ENCODE assay signal across 12 cellular contexts in genomic region chr7:44257213-44257612, GRCh38. TPM values are rescaled to one million over a fixed set of nuclear protein-coding genes. Genes with fewer than 3 reads are reported as not detected.
DNase-seq lines count a peak whose midpoint lies in the region; ATAC-seq, FAIRE-seq and TF ChIP-seq lines count a peak whose summit lies in the region.
"Had no signal": no experiment of that assay in that cellular context is flagged by ENCODE, and none has a peak within 500 bp of the region (broad histone marks: within the 10 kb centered on the region; RNA-seq: fewer than 3 reads in every experiment).

No MANE protein-coding gene starts in this region.

- no peaks in the 10 kb centered on the region for H4K20me1 ChIP-seq in SK-N-SH (ENCODE audit: insufficient read depth)

- intact Hi-C loops in spleen (cut with DNase I; ENCODE audit: low total_unique reads): no loop called here

- POLR2A ChIA-PET in SK-N-SH (lab: Yijun Ruan, JAX): no interaction called here
- POLR2A ChIA-PET in activated CD4-positive, alpha-beta memory T cell treated with anti-CD3 and anti-CD28 coated beads, Interleukin-2, amount 10 ng/mL, durations not matched to agents 7 days and 5 days (lab: Charles Lee): interaction anchor here (0.8 to 3.7 kb wide), 4 partner anchors 134 to 316 kb away, joined by 3 to 20 read pairs (median 6); partner anchors contain the start of genes DDX56, NUDCD3 and POLD2

- peak overlapping the region; percentile 21; the same call in 1 of the 2 replicates for H2AFZ ChIP-seq in SK-N-SH (ENCODE audit: low read depth)

- H3K36me3 ChIP-seq in SK-N-SH (replicated peaks in 1 of 2; ENCODE audit: control insufficient read depth in 1 of 2, insufficient read depth in 2 of 2, low read length in 1 of 2) (no peaks in the 10 kb centered on the region), gastroesophageal sphincter (no peaks in the 10 kb centered on the region), spleen (no peaks in the 10 kb centered on the region)
- H3K36me3 ChIP-seq: pancreas had no signal

- H3K9me3 ChIP-seq in SK-N-SH: no peaks in the 10 kb centered on the region
- no peaks in the 10 kb centered on the region for H3K9me3 ChIP-seq in gastroesophageal sphincter
- no peaks in the 10 kb centered on the region for H3K9me3 ChIP-seq in spleen
- H3K9me3 ChIP-seq: pancreas had no signal

- H3K9me2 ChIP-seq in SK-N-SH: no peaks in the 10 kb centered on the region

- H3K27ac ChIP-seq in SK-N-SH (ENCODE audit: low read depth in 2 of 2, low read length in 1 of 2): peak overlapping the region; percentile 1 to 41; a peak in 3 of 4 replicates
- H3K27ac ChIP-seq in gastroesophageal sphincter: peak overlapping the region in 3 of 4 donors; percentile 76 to 81 (median 80)
- peak overlapping the region; percentile 53 to 87 (median 78) for H3K27ac ChIP-seq in spleen
- H3K27ac ChIP-seq: 22Rv1 had no signal

- FAIRE-seq in D721Med (lab: Jason Lieb, UNC): no peak
- FAIRE-seq: pancreas had no signal

- no peak overlapping the region for H3K4me3 ChIP-seq in SK-N-SH (ENCODE audit: low read depth in 2 of 2, low read length in 1 of 2)
- H3K4me3 ChIP-seq in gastroesophageal sphincter: no peak overlapping the region
- H3K4me3 ChIP-seq in spleen: no peak overlapping the region
- H3K4me3 ChIP-seq: pancreas had no signal

- H3K27ac Mint-ChIP-seq in activated CD4-positive, alpha-beta memory T cell treated with anti-CD3 and anti-CD28 coated beads, Interleukin-2, amount 10 ng/mL, durations not matched to agents 7 days and 5 days: peak overlapping the region; percentile 93

- WGBS in SK-N-SH (ENCODE audit: low lambda C conversion rate): 95% methylated on average over 6 of the region's 6 CpGs
- 100% methylated on average over 2 of the region's 6 CpGs for WGBS in gastroesophageal sphincter (ENCODE audit: low coverage in 1 of 2), 2 donors
- 89 to 98% (median 94%) methylated on average over 3 to 6 of the region's 6 CpGs for WGBS in spleen, 5 donors

- peaks cover 10% of the 10 kb centered on the region for H3F3A ChIP-seq in SK-N-SH (replicated peaks; ENCODE audit: insufficient read depth)

- peaks cover 4% of the 10 kb centered on the region for H3K9me3 Mint-ChIP-seq in activated CD4-positive, alpha-beta memory T cell treated with anti-CD3 and anti-CD28 coated beads, Interleukin-2, amount 10 ng/mL, durations not matched to agents 7 days and 5 days

- H3K4me2 ChIP-seq in SK-N-SH: peak overlapping the region; percentile 48; the same call in 1 of the 2 replicates

- H3K27me3 ChIP-seq in SK-N-SH (ENCODE audit: insufficient read depth): no peaks in the 10 kb centered on the region
- no peaks in the 10 kb centered on the region for H3K27me3 ChIP-seq in gastroesophageal sphincter
- H3K27me3 ChIP-seq in spleen (replicated peaks in 1 of 7): no peaks in the 10 kb centered on the region
- H3K27me3 ChIP-seq: pancreas had no signal

- TF ChIP-seq POLR2A in gastroesophageal sphincter (IDR thresholded peaks at IDR 0.05): no peak
- no peak for TF ChIP-seq POLR2A in spleen (IDR thresholded peaks at IDR 0.05)

- TF ChIP-seq CTCF in SK-N-SH (IDR thresholded peaks at IDR 0.05) (no peak), gastroesophageal sphincter (IDR thresholded peaks at IDR 0.05) (no peak), spleen (IDR thresholded peaks at IDR 0.05 in 8 of 11, conservative IDR thresholded peaks at IDR 0.05 in 3 of 11) (no peak), D721Med (IDR thresholded peaks at IDR 0.05; ENCODE audit: insufficient read depth, missing control alignments) (no peak)

- no peaks in the 10 kb centered on the region for H3K79me2 ChIP-seq in SK-N-SH (ENCODE audit: insufficient read depth)

- no peaks in the 10 kb centered on the region for H3K27me3 Mint-ChIP-seq in activated CD4-positive, alpha-beta memory T cell treated with anti-CD3 and anti-CD28 coated beads, Interleukin-2, amount 10 ng/mL, durations not matched to agents 7 days and 5 days

- peaks cover 25 to 37% of the 10 kb centered on the region in 2 experiments; a peak in 3 of 4 replicates for H3K4me1 ChIP-seq in SK-N-SH (ENCODE audit: control insufficient read depth in 1 of 2, insufficient read depth in 2 of 2, low read depth in 1 of 2, low read length in 1 of 2)
- peaks cover 10 to 50% (median 32%) of the 10 kb centered on the region in 3 donors for H3K4me1 ChIP-seq in gastroesophageal sphincter
- H3K4me1 ChIP-seq in spleen: peaks cover 23 to 49% (median 29%) of the 10 kb centered on the region in 6 donors

- TF ChIP-seq RAD21 in SK-N-SH (IDR thresholded peaks at IDR 0.05; ENCODE audit: low read length): no peak

- TF ChIP-seq EP300 in SK-N-SH (IDR thresholded peaks at IDR 0.05; ENCODE audit: borderline replicate concordance in 1 of 2, low read depth in 1 of 2, low read length in 1 of 2): no peak
- TF ChIP-seq EP300 in gastroesophageal sphincter (IDR thresholded peaks at IDR 0.05): no peak

- H3K36me3 Mint-ChIP-seq in activated CD4-positive, alpha-beta memory T cell treated with anti-CD3 and anti-CD28 coated beads, Interleukin-2, amount 10 ng/mL, durations not matched to agents 7 days and 5 days (ENCODE audit: low read depth): no peaks in the 10 kb centered on the region

- CTCF ChIA-PET in SK-N-SH (lab: Yijun Ruan, JAX): interaction anchor here (1.1 to 10.0 kb wide), 4 partner anchors 15 to 50 kb away, joined by 3 to 101 read pairs (median 4); no protein-coding TSS in a partner anchor
- CTCF ChIA-PET in activated CD4-positive, alpha-beta memory T cell treated with anti-CD3 and anti-CD28 coated beads, Interleukin-2, amount 10 ng/mL, durations not matched to agents 7 days and 5 days (lab: Charles Lee): interaction anchor here (0.7 to 1.9 kb wide), 6 partner anchors 16 to 308 kb away, joined by 3 to 13 read pairs (median 4); partner anchors contain the start of genes NUDCD3 and YKT6

- peak overlapping the region; percentile 17; the same call in 1 of the 2 replicates for H3K9ac ChIP-seq in SK-N-SH

- peaks cover 29% of the 10 kb centered on the region for H3K4me1 Mint-ChIP-seq in activated CD4-positive, alpha-beta memory T cell treated with anti-CD3 and anti-CD28 coated beads, Interleukin-2, amount 10 ng/mL, durations not matched to agents 7 days and 5 days

- no peak overlapping the region for H3K4me3 Mint-ChIP-seq in activated CD4-positive, alpha-beta memory T cell treated with anti-CD3 and anti-CD28 coated beads, Interleukin-2, amount 10 ng/mL, durations not matched to agents 7 days and 5 days

- no peak for ATAC-seq in SK-N-SH treated with all-trans-retinoic acid at 6 μM for 48 hours
- ATAC-seq in gastroesophageal sphincter: no peak
- ATAC-seq in GM19035 (IDR thresholded peaks at IDR 0.05; ENCODE audit: unreplicated experiment): no peak

- DNase-seq in SK-N-SH: no peak
- no peak for DNase-seq in activated CD4-positive, alpha-beta memory T cell treated with anti-CD3 and anti-CD28 coated beads, Interleukin-2, amount 10 ng/mL, durations not matched to agents 7 days and 5 days
- DNase-seq in spleen: no peak
- no peak for DNase-seq in effector CD4-positive, alpha-beta T cell
- DNase-seq in D721Med (ENCODE audit: insufficient read length, low spot score): no peak
- DNase-seq: cerebellar nuclear complex, NCI-H1694 had no signal

TF ChIP-seq in SK-N-SH, 30 proteins besides CTCF, POLR2A, EP300 and RAD21 (continues in another document):
- TF ChIP-seq CHD2 (IDR thresholded peaks at IDR 0.05; ENCODE audit: low read length, partially characterized antibody) (no peak), FOXJ3 (CRISPR knock-in tag; IDR thresholded peaks at IDR 0.05) (no peak), IRF3 (IDR thresholded peaks at IDR 0.05; ENCODE audit: low read depth, low read length) (no peak), MAX (IDR thresholded peaks at IDR 0.05; ENCODE audit: low read depth) (no peak), TEAD4 (IDR thresholded peaks at IDR 0.05; ENCODE audit: borderline replicate concordance, insufficient read depth) (no peak), GABPA (IDR thresholded peaks at IDR 0.05; ENCODE audit: low read depth) (no peak)

TF ChIP-seq in SK-N-SH treated with all-trans-retinoic acid at 6 μM for 48 hours, 23 proteins besides CTCF, POLR2A, EP300 and RAD21 (continues in another document):
- no peak for TF ChIP-seq ZNF8 (CRISPR knock-in tag; IDR thresholded peaks at IDR 0.05)
- TF ChIP-seq CREB5 (CRISPR knock-in tag; IDR thresholded peaks at IDR 0.05; ENCODE audit: low read depth): no peak
- no peak for TF ChIP-seq ZNF70 (CRISPR knock-in tag; IDR thresholded peaks at IDR 0.05)
- TF ChIP-seq ZNF565 (CRISPR knock-in tag; conservative IDR thresholded peaks at IDR 0.05; ENCODE audit: low read depth): no peak
- TF ChIP-seq CSRNP3 (CRISPR knock-in tag; IDR thresholded peaks at IDR 0.05): no peak

RNA-seq across cellular contexts. Expression of gene YKT6, which starts 56.4 kb away (rescaled TPM):
- polyA plus RNA-seq in SK-N-SH (2012; rRNA removed): 170 and 213 TPM in 2 replicates
- polyA plus RNA-seq in SK-N-SH (2012; cell fraction: cytosol; rRNA removed): 121 and 165 TPM in 2 replicates
- 211 and 221 TPM in 2 replicates for polyA plus RNA-seq in SK-N-SH (2012; cell fraction: nucleus; rRNA removed)
- 10 to 100 TPM; 59.1 to 60.9 TPM for total RNA-seq in activated CD4-positive, alpha-beta memory T cell treated with anti-CD3 and anti-CD28 coated beads, Interleukin-2, amount 10 ng/mL, durations not matched to agents 7 days and 5 days
- 10 to 100 TPM; 50.2 to 79.2 (median 64.1) TPM for total RNA-seq in gastroesophageal sphincter
- total RNA-seq in spleen: 10 to 100 TPM; 51.9 to 66.4 (median 56.6) TPM
- polyA plus RNA-seq in spleen: 10 to 100 TPM; 26.9 to 49.0 (median 30.1) TPM

Comparison
In these comparisons a context has a peak if more than half of its experiments do, and no peak if none do; other contexts are left out.
1. H3K27ac ChIP-seq: peak in every context shown above with its lines; median percentile 80 in gastroesophageal sphincter; 78 in spleen; 21 in SK-N-SH.